ENCODE assay signal across 1 cellular context in the genomic region with DNA sequence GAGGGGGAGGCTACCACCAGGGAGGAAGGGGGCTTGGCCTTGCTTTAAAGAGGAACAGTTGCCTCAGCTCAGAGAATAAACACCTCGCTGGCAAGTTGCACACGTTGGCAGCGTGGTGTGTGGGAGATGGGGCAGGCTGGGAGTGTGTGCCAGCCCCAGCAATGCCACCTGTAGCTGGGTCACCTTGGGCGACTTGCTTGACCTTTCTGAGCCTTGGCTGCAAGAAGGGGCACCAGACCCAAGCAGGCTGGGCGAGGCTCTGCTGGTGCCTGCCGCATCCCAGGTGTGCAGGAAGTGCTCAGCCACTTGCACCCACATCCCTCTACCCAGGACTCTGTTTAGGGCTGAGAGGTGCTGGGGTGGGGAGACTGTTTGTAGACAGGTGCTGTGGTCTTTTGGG.
A peak's percentile ranks its signal among the peaks of the same experiment; 100 is the strongest.
TF ChIP-seq lines count a peak whose summit lies in the region.

No MANE protein-coding gene starts in this region.

TF ChIP-seq in HepG2, 621 proteins besides CTCF, POLR2A, EP300 and RAD21:
- TF ChIP-seq GABPA (IDR thresholded peaks at IDR 0.05; ENCODE audit: low read depth, low read length) (no peak), GABPA (CRISPR knock-in tag; IDR thresholded peaks at IDR 0.05; ENCODE audit: low read depth) (no peak), TBP (CRISPR knock-in tag; IDR thresholded peaks at IDR 0.05) (no peak), ZNF768 (CRISPR knock-in tag; IDR thresholded peaks at IDR 0.05) (peak; percentile 88), CHD4 (IDR thresholded peaks at IDR 0.05; ENCODE audit: borderline replicate concordance, low read length) (no peak), MXI1 (IDR thresholded peaks at IDR 0.05; ENCODE audit: borderline replicate concordance, low read depth, low read length) (no peak), HNRNPL (IDR thresholded peaks at IDR 0.05; ENCODE audit: low read depth, low read length) (0 out of 2 replicates have a peak, but pooled peaks have one; percentile 31)
- TF ChIP-seq, protein P1, sequence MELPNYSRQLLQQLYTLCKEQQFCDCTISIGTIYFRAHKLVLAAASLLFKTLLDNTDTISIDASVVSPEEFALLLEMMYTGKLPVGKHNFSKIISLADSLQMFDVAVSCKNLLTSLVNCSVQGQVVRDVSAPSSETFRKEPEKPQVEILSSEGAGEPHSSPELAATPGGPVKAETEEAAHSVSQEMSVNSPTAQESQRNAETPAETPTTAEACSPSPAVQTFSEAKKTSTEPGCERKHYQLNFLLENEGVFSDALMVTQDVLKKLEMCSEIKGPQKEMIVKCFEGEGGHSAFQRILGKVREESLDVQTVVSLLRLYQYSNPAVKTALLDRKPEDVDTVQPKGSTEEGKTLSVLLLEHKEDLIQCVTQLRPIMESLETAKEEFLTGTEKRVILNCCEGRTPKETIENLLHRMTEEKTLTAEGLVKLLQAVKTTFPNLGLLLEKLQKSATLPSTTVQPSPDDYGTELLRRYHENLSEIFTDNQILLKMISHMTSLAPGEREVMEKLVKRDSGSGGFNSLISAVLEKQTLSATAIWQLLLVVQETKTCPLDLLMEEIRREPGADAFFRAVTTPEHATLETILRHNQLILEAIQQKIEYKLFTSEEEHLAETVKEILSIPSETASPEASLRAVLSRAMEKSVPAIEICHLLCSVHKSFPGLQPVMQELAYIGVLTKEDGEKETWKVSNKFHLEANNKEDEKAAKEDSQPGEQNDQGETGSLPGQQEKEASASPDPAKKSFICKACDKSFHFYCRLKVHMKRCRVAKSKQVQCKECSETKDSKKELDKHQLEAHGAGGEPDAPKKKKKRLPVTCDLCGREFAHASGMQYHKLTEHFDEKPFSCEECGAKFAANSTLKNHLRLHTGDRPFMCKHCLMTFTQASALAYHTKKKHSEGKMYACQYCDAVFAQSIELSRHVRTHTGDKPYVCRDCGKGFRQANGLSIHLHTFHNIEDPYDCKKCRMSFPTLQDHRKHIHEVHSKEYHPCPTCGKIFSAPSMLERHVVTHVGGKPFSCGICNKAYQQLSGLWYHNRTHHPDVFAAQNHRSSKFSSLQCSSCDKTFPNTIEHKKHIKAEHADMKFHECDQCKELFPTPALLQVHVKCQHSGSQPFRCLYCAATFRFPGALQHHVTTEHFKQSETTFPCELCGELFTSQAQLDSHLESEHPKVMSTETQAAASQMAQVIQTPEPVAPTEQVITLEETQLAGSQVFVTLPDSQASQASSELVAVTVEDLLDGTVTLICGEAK (IDR thresholded peaks at IDR 0.05): no peak
- TF ChIP-seq, protein P1 (CRISPR knock-in tag; IDR thresholded peaks at IDR 0.05): no peak
- TF ChIP-seq, protein P2, sequence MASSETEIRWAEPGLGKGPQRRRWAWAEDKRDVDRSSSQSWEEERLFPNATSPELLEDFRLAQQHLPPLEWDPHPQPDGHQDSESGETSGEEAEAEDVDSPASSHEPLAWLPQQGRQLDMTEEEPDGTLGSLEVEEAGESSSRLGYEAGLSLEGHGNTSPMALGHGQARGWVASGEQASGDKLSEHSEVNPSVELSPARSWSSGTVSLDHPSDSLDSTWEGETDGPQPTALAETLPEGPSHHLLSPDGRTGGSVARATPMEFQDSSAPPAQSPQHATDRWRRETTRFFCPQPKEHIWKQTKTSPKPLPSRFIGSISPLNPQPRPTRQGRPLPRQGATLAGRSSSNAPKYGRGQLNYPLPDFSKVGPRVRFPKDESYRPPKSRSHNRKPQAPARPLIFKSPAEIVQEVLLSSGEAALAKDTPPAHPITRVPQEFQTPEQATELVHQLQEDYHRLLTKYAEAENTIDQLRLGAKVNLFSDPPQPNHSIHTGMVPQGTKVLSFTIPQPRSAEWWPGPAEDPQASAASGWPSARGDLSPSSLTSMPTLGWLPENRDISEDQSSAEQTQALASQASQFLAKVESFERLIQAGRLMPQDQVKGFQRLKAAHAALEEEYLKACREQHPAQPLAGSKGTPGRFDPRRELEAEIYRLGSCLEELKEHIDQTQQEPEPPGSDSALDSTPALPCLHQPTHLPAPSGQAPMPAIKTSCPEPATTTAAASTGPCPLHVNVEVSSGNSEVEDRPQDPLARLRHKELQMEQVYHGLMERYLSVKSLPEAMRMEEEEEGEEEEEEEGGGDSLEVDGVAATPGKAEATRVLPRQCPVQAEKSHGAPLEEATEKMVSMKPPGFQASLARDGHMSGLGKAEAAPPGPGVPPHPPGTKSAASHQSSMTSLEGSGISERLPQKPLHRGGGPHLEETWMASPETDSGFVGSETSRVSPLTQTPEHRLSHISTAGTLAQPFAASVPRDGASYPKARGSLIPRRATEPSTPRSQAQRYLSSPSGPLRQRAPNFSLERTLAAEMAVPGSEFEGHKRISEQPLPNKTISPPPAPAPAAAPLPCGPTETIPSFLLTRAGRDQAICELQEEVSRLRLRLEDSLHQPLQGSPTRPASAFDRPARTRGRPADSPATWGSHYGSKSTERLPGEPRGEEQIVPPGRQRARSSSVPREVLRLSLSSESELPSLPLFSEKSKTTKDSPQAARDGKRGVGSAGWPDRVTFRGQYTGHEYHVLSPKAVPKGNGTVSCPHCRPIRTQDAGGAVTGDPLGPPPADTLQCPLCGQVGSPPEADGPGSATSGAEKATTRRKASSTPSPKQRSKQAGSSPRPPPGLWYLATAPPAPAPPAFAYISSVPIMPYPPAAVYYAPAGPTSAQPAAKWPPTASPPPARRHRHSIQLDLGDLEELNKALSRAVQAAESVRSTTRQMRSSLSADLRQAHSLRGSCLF (CRISPR knock-in tag; IDR thresholded peaks at IDR 0.05; ENCODE audit: borderline replicate concordance): no peak
- TF ChIP-seq, protein P3, sequence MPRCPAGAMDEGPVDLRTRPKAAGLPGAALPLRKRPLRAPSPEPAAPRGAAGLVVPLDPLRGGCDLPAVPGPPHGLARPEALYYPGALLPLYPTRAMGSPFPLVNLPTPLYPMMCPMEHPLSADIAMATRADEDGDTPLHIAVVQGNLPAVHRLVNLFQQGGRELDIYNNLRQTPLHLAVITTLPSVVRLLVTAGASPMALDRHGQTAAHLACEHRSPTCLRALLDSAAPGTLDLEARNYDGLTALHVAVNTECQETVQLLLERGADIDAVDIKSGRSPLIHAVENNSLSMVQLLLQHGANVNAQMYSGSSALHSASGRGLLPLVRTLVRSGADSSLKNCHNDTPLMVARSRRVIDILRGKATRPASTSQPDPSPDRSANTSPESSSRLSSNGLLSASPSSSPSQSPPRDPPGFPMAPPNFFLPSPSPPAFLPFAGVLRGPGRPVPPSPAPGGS (CRISPR knock-in tag; IDR thresholded peaks at IDR 0.05): no peak
